22 cellular contexts compared by ENCODE assay signal in genomic region chr1:223792046-223792445, GRCh38.
"Had no signal": no experiment of that assay in that cellular context is flagged by ENCODE, and none has a peak within 500 bp of the region (broad histone marks: within the 10 kb centered on the region; RNA-seq: fewer than 3 reads in every experiment).

No MANE protein-coding gene starts in this region.

- H3K27ac ChIP-seq: esophagus muscularis mucosa, gastrocnemius medialis, pancreas, psoas muscle, right atrium auricular region, tibial artery had no signal

- H3K27me3 Mint-ChIP-seq: activated naive CD8-positive, alpha-beta T cell; stimulated activated naive CD8-positive, alpha-beta T cell treated with anti-CD3 and anti-CD28 coated beads, Interleukin-15, Interleukin-2, amounts not matched to agents 100 ng/mL and 50 ng/mL, for 24 hours; T-cell had no signal

- H3K9me3 ChIP-seq: adrenal gland, esophagus muscularis mucosa, gastrocnemius medialis, pancreas, psoas muscle, right atrium auricular region, tibial artery had no signal

- DNase-seq: activated effector memory CD4-positive, alpha-beta T cell treated with anti-CD3 and anti-CD28 coated beads, Interleukin-2, amount 50 U/mL, for 16 hours; activated T-cell treated with anti-CD3 and anti-CD28 coated beads, Interleukin-2, amount 50 U/mL, for 48 hours; adrenal gland; central memory CD4-positive, alpha-beta T cell; gastrocnemius medialis; head of caudate nucleus; hypothalamus; left ventricle myocardium superior; mammary epithelial cell; pancreas; psoas muscle; stimulated activated CD4-positive, alpha-beta T cell treated with anti-CD3 and anti-CD28 coated beads, Interleukin-4, amount 100 ng/mL, for 4 hours; substantia nigra; T-cell; tibial artery had no signal

- H3K4me3 ChIP-seq: adrenal gland, esophagus muscularis mucosa, gastrocnemius medialis, pancreas, psoas muscle, right atrium auricular region, tibial artery had no signal

- ATAC-seq: gastrocnemius medialis, left ventricle myocardium superior, pancreas, psoas muscle, T-cell, WTC11 had no signal

- H3K27me3 ChIP-seq: adrenal gland, esophagus muscularis mucosa, gastrocnemius medialis, pancreas, right atrium auricular region, tibial artery had no signal

- H3K4me1 ChIP-seq: esophagus muscularis mucosa, gastrocnemius medialis, pancreas, psoas muscle, right atrium auricular region had no signal

- H3K27ac Mint-ChIP-seq: activated naive CD8-positive, alpha-beta T cell; stimulated activated naive CD8-positive, alpha-beta T cell treated with anti-CD3 and anti-CD28 coated beads, Interleukin-15, Interleukin-2, amounts not matched to agents 100 ng/mL and 50 ng/mL, for 24 hours; T-helper 2 cell treated with Interferon-gamma antibody and Interleukin-4, amounts not matched to agents 5 μg/mL and 100 μg/mL, for 36 hours; WTC11 had no signal

- H3K4me3 Mint-ChIP-seq: activated naive CD8-positive, alpha-beta T cell; nephron; stimulated activated naive CD8-positive, alpha-beta T cell treated with anti-CD3 and anti-CD28 coated beads, Interleukin-15, Interleukin-2, amounts not matched to agents 100 ng/mL and 50 ng/mL, for 24 hours; T-cell; T-helper 2 cell treated with Interferon-gamma antibody and Interleukin-4, amounts not matched to agents 5 μg/mL and 100 μg/mL, for 36 hours; WTC11 had no signal

- H3K9me3 Mint-ChIP-seq: nephron; stimulated activated naive CD8-positive, alpha-beta T cell treated with anti-CD3 and anti-CD28 coated beads, Interleukin-15, Interleukin-2, amounts not matched to agents 100 ng/mL and 50 ng/mL, for 24 hours; T-cell; T-helper 2 cell treated with Interferon-gamma antibody and Interleukin-4, amounts not matched to agents 5 μg/mL and 100 μg/mL, for 36 hours; WTC11 had no signal

- H3K4me1 Mint-ChIP-seq: WTC11 had no signal
